1 cellular context compared by ENCODE assay signal in genomic region chr5:171953860-171954701, GRCh38.
TF ChIP-seq lines count a peak whose summit lies in the region.

No MANE protein-coding gene starts in this region.

TF ChIP-seq in K562, 482 proteins besides CTCF, POLR2A, EP300 and RAD21 (continued from another document and continues in another):
- no peak; the same call in 1 of the 2 replicates for TF ChIP-seq MGA (IDR thresholded peaks at IDR 0.05)
- TF ChIP-seq ZNF436 (CRISPR knock-in tag; IDR thresholded peaks at IDR 0.05) = no peak
- no peak for TF ChIP-seq ZBTB5 (IDR thresholded peaks at IDR 0.05)
- no peak for TF ChIP-seq CREB5 (CRISPR knock-in tag; IDR thresholded peaks at IDR 0.05)
- no peak for TF ChIP-seq HMGN3 (IDR thresholded peaks at IDR 0.05; ENCODE audit: borderline replicate concordance, extremely low read depth, insufficient read length, low read depth, low read length)
- no peak for TF ChIP-seq U2AF2 (optimal IDR thresholded peaks at IDR 0.05; ENCODE audit: low read depth, low read length)
- no peak for TF ChIP-seq ZNF764 (CRISPR knock-in tag; IDR thresholded peaks at IDR 0.05; ENCODE audit: low read depth)
- 0 out of 2 replicates have a peak, but pooled peaks have one; percentile 20 for TF ChIP-seq CREB1 (IDR thresholded peaks at IDR 0.05)
- no peak for TF ChIP-seq CREB1 (CRISPR knock-in tag; IDR thresholded peaks at IDR 0.05)
- TF ChIP-seq TFAM (CRISPR knock-in tag; conservative IDR thresholded peaks at IDR 0.05) = no peak
- no peak; the same call in 1 of the 2 replicates for TF ChIP-seq ZNF316 (IDR thresholded peaks at IDR 0.05)
- TF ChIP-seq TCF7L2 (IDR thresholded peaks at IDR 0.05; ENCODE audit: low read depth, low read length) = no peak
- no peak for TF ChIP-seq XRCC5 (IDR thresholded peaks at IDR 0.05; ENCODE audit: low read depth, low read length)
- TF ChIP-seq ZNF780A (CRISPR knock-in tag; IDR thresholded peaks at IDR 0.05) = no peak
- no peak; the same call in 1 of the 2 replicates for TF ChIP-seq TRIM28 (IDR thresholded peaks at IDR 0.05)
- TF ChIP-seq ZNF431 (CRISPR knock-in tag; IDR thresholded peaks at IDR 0.05) = no peak
- TF ChIP-seq CSDE1 (IDR thresholded peaks at IDR 0.05) = no peak
- TF ChIP-seq POLR2G (IDR thresholded peaks at IDR 0.05; ENCODE audit: low read depth, low read length) = no peak
- no peak for TF ChIP-seq CGGBP1 (CRISPR knock-in tag; IDR thresholded peaks at IDR 0.05)
- TF ChIP-seq ZNF280B (CRISPR knock-in tag; IDR thresholded peaks at IDR 0.05) = no peak
- TF ChIP-seq SIX5 (IDR thresholded peaks at IDR 0.05; ENCODE audit: borderline replicate concordance in 1 of 2, insufficient read depth in 1 of 2, low read depth in 1 of 2, low read length in 2 of 2) = no peak
- TF ChIP-seq MTA3 (IDR thresholded peaks at IDR 0.05; ENCODE audit: borderline replicate concordance) = peak; percentile 77; the same call in 1 of the 2 replicates
- TF ChIP-seq KLF10 (CRISPR knock-in tag; IDR thresholded peaks at IDR 0.05) = no peak
- no peak for TF ChIP-seq ILF3 (IDR thresholded peaks at IDR 0.05; ENCODE audit: borderline replicate concordance)
- no peak; the same call in 1 of the 2 replicates for TF ChIP-seq PATZ1 (CRISPR knock-in tag; IDR thresholded peaks at IDR 0.05; ENCODE audit: borderline replicate concordance)
- TF ChIP-seq PYGO2 (tag; IDR thresholded peaks at IDR 0.05) = peak; percentile 60; the same call in 1 of the 2 replicates
- no peak for TF ChIP-seq BRF2 (IDR thresholded peaks at IDR 0.05; ENCODE audit: borderline replicate concordance, insufficient read depth, insufficient read length)
- TF ChIP-seq ERF (CRISPR knock-in tag; IDR thresholded peaks at IDR 0.05) = no peak
- TF ChIP-seq ELF2 (CRISPR knock-in tag; IDR thresholded peaks at IDR 0.05) = no peak
- TF ChIP-seq E2F5 (CRISPR knock-in tag; IDR thresholded peaks at IDR 0.05) = no peak
- TF ChIP-seq ZNF384 (IDR thresholded peaks at IDR 0.05; ENCODE audit: low read depth, low read length) = peak; percentile 10; the same call in 1 of the 2 replicates
- no peak for TF ChIP-seq ZNF778 (CRISPR knock-in tag; IDR thresholded peaks at IDR 0.05)
- no peak for TF ChIP-seq FIP1L1 (IDR thresholded peaks at IDR 0.05; ENCODE audit: low read depth, low read length, poor library complexity, severe bottlenecking)
- TF ChIP-seq GTF2E2 (tag; IDR thresholded peaks at IDR 0.05) = peak; percentile 67
- TF ChIP-seq SAFB (IDR thresholded peaks at IDR 0.05; ENCODE audit: borderline replicate concordance, low read depth, low read length) = no peak
- TF ChIP-seq ZFPM2 (CRISPR knock-in tag; IDR thresholded peaks at IDR 0.05) = no peak
